In the genomic region with DNA sequence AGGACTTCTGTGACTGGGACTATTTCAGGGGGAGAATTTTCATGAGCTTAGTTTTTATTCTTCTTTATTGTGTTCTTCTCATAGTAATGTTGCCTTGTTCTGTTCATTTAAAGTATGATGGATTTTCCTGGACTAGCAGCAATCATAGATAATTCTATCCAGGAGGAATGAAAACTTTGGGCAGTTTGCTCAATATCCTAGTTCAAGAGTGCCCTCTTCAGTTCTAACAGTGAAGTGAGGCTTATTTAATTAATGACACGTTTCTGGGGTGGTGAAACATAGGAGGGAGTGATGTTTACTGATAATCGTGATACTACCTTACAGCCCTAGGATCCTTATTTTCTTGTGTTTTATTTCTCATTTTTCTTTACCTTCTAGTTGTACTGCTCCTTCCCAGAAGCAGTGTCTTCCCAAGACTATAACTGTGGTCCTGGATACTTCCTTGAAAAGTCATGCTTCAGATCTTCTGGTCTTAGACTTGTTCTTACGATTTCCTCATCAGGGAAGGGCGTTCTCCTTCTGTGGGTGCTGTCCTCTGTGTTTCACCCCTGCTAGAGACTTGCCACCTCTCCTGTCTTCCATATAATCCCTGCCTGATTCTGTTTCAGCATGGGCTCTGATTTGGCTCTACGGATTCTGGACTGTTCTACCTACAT, we compare ENCODE assay signal across 10 cellular contexts. TPM values are rescaled to one million over a fixed set of nuclear protein-coding genes. Genes with fewer than 3 reads are reported as not detected.
A peak's percentile ranks its signal among the peaks of the same experiment; 100 is the strongest.
DNase-seq lines count a peak whose midpoint lies in the region; ATAC-seq and TF ChIP-seq lines count a peak whose summit lies in the region.
"Had no signal": no experiment of that assay in that cellular context is flagged by ENCODE, and none has a peak within 500 bp of the region (broad histone marks: within the 10 kb centered on the region; RNA-seq: fewer than 3 reads in every experiment).

No MANE protein-coding gene starts in this region.

- H3K18ac ChIP-seq in mesendoderm (ENCODE audit: low read length), result no peak overlapping the region

- intact Hi-C loops in lower leg skin (cut with DNase I; ENCODE audit: low total_unique reads), result no loop called here

- H3K9ac ChIP-seq in mesendoderm (ENCODE audit: low read length), result no peak overlapping the region

- no peak overlapping the region for H3K27ac ChIP-seq in mesendoderm (ENCODE audit: low read depth, low read length)

- no peak for DNase-seq in BE2C
- DNase-seq in GM20000 (ENCODE audit: low spot score), result peak; percentile 22
- peak; percentile 58 for DNase-seq in NCI-H748 (lab: John Stamatoyannopoulos, UW; ENCODE audit: unreplicated experiment)
- peak; percentile 70 for DNase-seq in dermis blood vessel endothelial cell
- peak; percentile 55 for DNase-seq in mesendoderm
- DNase-seq in stimulated activated naive CD8-positive, alpha-beta T cell treated with anti-CD3 and anti-CD28 coated beads, Interleukin-15, Interleukin-2, amounts not matched to agents 100 U/mL and 50 U/mL, for 24 hours, result no peak
- DNase-seq in lower leg skin (ENCODE audit: low spot score in 2 of 2), result no peak

- H3K36me3 ChIP-seq in BE2C (no peaks in the 10 kb centered on the region), mesendoderm (ENCODE audit: control insufficient read depth, insufficient read depth, low read length) (no peaks in the 10 kb centered on the region)

- no peak overlapping the region for H2BK15ac ChIP-seq in mesendoderm (replicated peaks; ENCODE audit: low read depth)

- TF ChIP-seq POLR2A in lower leg skin (IDR thresholded peaks at IDR 0.05), result no peak

- no peak overlapping the region for H3K4ac ChIP-seq in mesendoderm (ENCODE audit: low read depth, low read length)

- no peak overlapping the region for H2AK5ac ChIP-seq in mesendoderm (ENCODE audit: low read length)

- H3K4me2 ChIP-seq in mesendoderm (ENCODE audit: low read length), result no peak overlapping the region

- no peak overlapping the region for H3K23ac ChIP-seq in mesendoderm (ENCODE audit: low read length)

- no peak for ATAC-seq in HG02763 (IDR thresholded peaks at IDR 0.05; ENCODE audit: unreplicated experiment)
- no peak for ATAC-seq in stimulated activated naive CD8-positive, alpha-beta T cell treated with anti-CD3 and anti-CD28 coated beads, Interleukin-15, Interleukin-2, amounts not matched to agents 100 U/mL and 50 U/mL, for 24 hours

- no CpG with 5 or more reads among the region's 5 CpGs for WGBS in mesendoderm (ENCODE audit: extremely low coverage, insufficient coverage, low lambda C conversion rate)
- 43% methylated on average over 5 of the region's 5 CpGs for WGBS in lower leg skin, 2 donors

- no peak overlapping the region for H4K5ac ChIP-seq in mesendoderm (ENCODE audit: low read length)

- no peak overlapping the region for H2BK120ac ChIP-seq in mesendoderm (ENCODE audit: low read depth, low read length)

- H3K79me1 ChIP-seq in mesendoderm (ENCODE audit: low read length), result no peaks in the 10 kb centered on the region

- peak; percentile 77 for TF ChIP-seq CTCF in BE2C (IDR thresholded peaks at IDR 0.05; ENCODE audit: low read depth, low read length)
- TF ChIP-seq CTCF in GM20000 (IDR thresholded peaks at IDR 0.05; ENCODE audit: extremely low read depth, missing control alignments), result no peak
- no peak for TF ChIP-seq CTCF in lower leg skin (IDR thresholded peaks at IDR 0.05)

- H4K8ac ChIP-seq in mesendoderm (ENCODE audit: low read depth, low read length), result no peak overlapping the region

- H3K56ac ChIP-seq in mesendoderm (ENCODE audit: low read length), result no peak overlapping the region

- H3K79me2 ChIP-seq in mesendoderm (ENCODE audit: control insufficient read depth, insufficient read depth, low read length), result no peaks in the 10 kb centered on the region

- H2BK5ac ChIP-seq in mesendoderm (ENCODE audit: low read length), result no peak overlapping the region

- H3K27me3 ChIP-seq in BE2C, result no peaks in the 10 kb centered on the region
- H3K27me3 ChIP-seq in mesendoderm (ENCODE audit: insufficient read depth, low read length, poor library complexity), result no peaks in the 10 kb centered on the region

- H3K4me3 ChIP-seq in BE2C (ENCODE audit: low read depth, low read length), result no peak overlapping the region
- H3K4me3 ChIP-seq in mesendoderm (ENCODE audit: low read length), result no peak overlapping the region
- no peak overlapping the region for H3K4me3 ChIP-seq in lower leg skin (ENCODE audit: low read depth, poor library complexity, severe bottlenecking)

- H3K4me1 ChIP-seq in BE2C (peaks cover 24% of the 10 kb centered on the region), mesendoderm (ENCODE audit: control insufficient read depth, low read depth, low read length) (no peaks in the 10 kb centered on the region)

- no peaks in the 10 kb centered on the region for H3K9me3 ChIP-seq in BE2C

RNA-seq across cellular contexts. Expression of gene CFAP95, which starts 57.4 kb away (rescaled TPM):
- polyA plus RNA-seq in BE2C (2012; ENCODE audit: insufficient read depth, insufficient read length, low read depth), result not detected
- not detected in 2 replicates for total RNA-seq in dermis blood vessel endothelial cell
- polyA plus RNA-seq in mesendoderm (2013, experiment 1 of 2), result 18.4 TPM
- 19.3 TPM for polyA plus RNA-seq in mesendoderm (2013, experiment 2 of 2)
- total RNA-seq in lower leg skin, result not detected
- total RNA-seq: subcutaneous adipose tissue had no signal
- polyA plus RNA-seq: esophagus had no signal

Comparison
In these comparisons a context has a peak if more than half of its experiments do, and no peak if none do; other contexts are left out.
1. DNase-seq: peak in GM20000 (single experiment), NCI-H748 (single experiment), dermis blood vessel endothelial cell (single experiment) and mesendoderm (single experiment); none in BE2C (single experiment), stimulated activated naive CD8-positive, alpha-beta T cell treated with anti-CD3 and anti-CD28 coated beads, Interleukin-15, Interleukin-2, amounts not matched to agents 100 U/mL and 50 U/mL, for 24 hours (single experiment) and lower leg skin (0 of 2).